ENCODE assay signal across 8 cellular contexts in the genomic region with DNA sequence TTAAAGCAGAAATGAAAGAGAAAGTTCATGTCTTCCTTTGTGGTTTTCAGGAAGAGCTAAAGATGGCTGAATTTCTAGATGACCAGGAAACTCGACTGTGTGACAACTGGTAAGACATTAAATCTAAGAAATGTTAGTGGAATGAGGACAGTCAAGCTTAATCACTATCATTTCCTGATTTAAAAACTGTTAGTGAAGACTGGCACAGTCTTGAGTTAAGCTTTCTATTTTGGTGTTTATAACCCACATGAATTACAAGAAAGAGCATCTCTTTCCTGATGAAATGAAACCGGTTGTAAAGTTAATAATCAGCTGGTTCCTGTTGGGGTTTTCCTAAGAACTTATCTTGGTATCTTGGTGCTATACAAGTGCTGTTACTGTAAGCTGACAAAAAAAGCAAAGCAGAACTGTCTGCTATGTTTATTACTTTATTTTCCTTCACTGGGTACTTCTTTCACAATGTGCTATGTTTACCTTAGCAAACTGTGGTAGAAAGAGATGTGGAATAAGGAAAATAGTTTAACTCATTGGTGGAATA. TPM values are rescaled to one million over a fixed set of nuclear protein-coding genes. Genes with fewer than 3 reads are reported as not detected.
DNase-seq lines count a peak whose midpoint lies in the region; ATAC-seq and TF ChIP-seq lines count a peak whose summit lies in the region.

No MANE protein-coding gene starts in this region.

- ATAC-seq in CD4-positive, CD25-positive, alpha-beta regulatory T cell (ENCODE audit: low read depth in 2 of 2) = peak; percentile 84 to 87
- ATAC-seq in GM21529 (IDR thresholded peaks at IDR 0.05; ENCODE audit: unreplicated experiment) = peak; percentile 56
- ATAC-seq in esophagus mucosa = no peak

- H3K4me3 Mint-ChIP-seq in CD4-positive, CD25-positive, alpha-beta regulatory T cell = peak overlapping the region; percentile 44 to 68 (median 62)

- H3K27me3 Mint-ChIP-seq in CD4-positive, CD25-positive, alpha-beta regulatory T cell = no peaks in the 10 kb centered on the region

- peak in 2 of 3 donors; percentile 68 to 89 for DNase-seq in CD4-positive, CD25-positive, alpha-beta regulatory T cell
- peak; percentile 70 for DNase-seq in NB4 (ENCODE audit: low read depth)
- no peak for DNase-seq in stimulated activated naive CD4-positive, alpha-beta T cell treated with Interleukin-2 at 50 U/mL for 16 hours (lab: John Stamatoyannopoulos, UW)
- DNase-seq in ecto neural progenitor cell (ENCODE audit: low spot score) = no peak

- no peak for TF ChIP-seq CTCF in NB4 (IDR thresholded peaks at IDR 0.05; ENCODE audit: low read depth, low read length)

- peaks cover 69% of the 10 kb centered on the region for H3K4me1 ChIP-seq in CD4-positive, CD25-positive, alpha-beta regulatory T cell (ENCODE audit: control insufficient read depth, insufficient read depth, low read length, poor library complexity, severe bottlenecking)
- H3K4me1 ChIP-seq in duodenal mucosa (ENCODE audit: control insufficient read depth in 1 of 2, insufficient read depth in 2 of 2, low read length in 2 of 2) = peaks cover 28 to 34% of the 10 kb centered on the region in 2 donors
- H3K4me1 ChIP-seq in rectal smooth muscle tissue (ENCODE audit: control insufficient read depth, insufficient read depth, low read length) = peaks cover 14% of the 10 kb centered on the region

- peak overlapping the region; percentile 84 for H3K27ac ChIP-seq in CD4-positive, CD25-positive, alpha-beta regulatory T cell (ENCODE audit: insufficient read depth, low read length, poor library complexity, severe bottlenecking)
- H3K27ac ChIP-seq in duodenal mucosa (ENCODE audit: low read depth, low read length) = peak overlapping the region; percentile 59
- H3K27ac ChIP-seq in rectal smooth muscle tissue (ENCODE audit: low read depth, low read length) = peak overlapping the region; percentile 72

- peaks cover 24% of the 10 kb centered on the region for H3K36me3 ChIP-seq in CD4-positive, CD25-positive, alpha-beta regulatory T cell (ENCODE audit: control insufficient read depth, insufficient read depth, low read length)
- H3K36me3 ChIP-seq in duodenal mucosa (ENCODE audit: control insufficient read depth in 1 of 2, insufficient read depth in 2 of 2, low read length in 2 of 2) (peaks cover 8% of the 10 kb centered on the region in 2 donors), rectal smooth muscle tissue (ENCODE audit: control insufficient read depth, insufficient read depth, low read length) (peaks cover 6% of the 10 kb centered on the region)

- peaks cover 25 to 68% (median 43%) of the 10 kb centered on the region in 4 donors for H3K4me1 Mint-ChIP-seq in CD4-positive, CD25-positive, alpha-beta regulatory T cell

- H3K9ac ChIP-seq in duodenal mucosa (ENCODE audit: low read depth in 1 of 2, low read length in 2 of 2) = peak overlapping the region; percentile 15 to 52
- H3K9ac ChIP-seq in rectal smooth muscle tissue (ENCODE audit: low read length) = no peak overlapping the region

- peak overlapping the region in 2 of 3 donors; percentile 85 to 93 for H3K27ac Mint-ChIP-seq in CD4-positive, CD25-positive, alpha-beta regulatory T cell

- no peaks in the 10 kb centered on the region for H3K36me3 Mint-ChIP-seq in CD4-positive, CD25-positive, alpha-beta regulatory T cell

- H3K9me3 Mint-ChIP-seq in CD4-positive, CD25-positive, alpha-beta regulatory T cell = no peaks in the 10 kb centered on the region

- no peaks in the 10 kb centered on the region for H3K27me3 ChIP-seq in CD4-positive, CD25-positive, alpha-beta regulatory T cell (ENCODE audit: control insufficient read depth, insufficient read depth, low read length)
- no peaks in the 10 kb centered on the region for H3K27me3 ChIP-seq in duodenal mucosa (ENCODE audit: control insufficient read depth in 1 of 2, insufficient read depth in 2 of 2, low read length in 2 of 2)
- H3K27me3 ChIP-seq in rectal smooth muscle tissue (ENCODE audit: control insufficient read depth, insufficient read depth, low read length) = no peaks in the 10 kb centered on the region

- no peaks in the 10 kb centered on the region for H3K9me3 ChIP-seq in CD4-positive, CD25-positive, alpha-beta regulatory T cell (ENCODE audit: control insufficient read depth in 2 of 2, low read length in 2 of 2)
- no peaks in the 10 kb centered on the region for H3K9me3 ChIP-seq in duodenal mucosa (ENCODE audit: control insufficient read depth in 1 of 2, low read length in 2 of 2)

- H3K4me3 ChIP-seq in CD4-positive, CD25-positive, alpha-beta regulatory T cell (ENCODE audit: low read depth, low read length) = peak overlapping the region; percentile 84
- peak overlapping the region; percentile 41 for H3K4me3 ChIP-seq in NB4 (ENCODE audit: low read depth, low read length)
- peak overlapping the region; percentile 36 to 67 for H3K4me3 ChIP-seq in duodenal mucosa (ENCODE audit: low read depth in 1 of 2, low read length in 2 of 2)
- H3K4me3 ChIP-seq in rectal smooth muscle tissue (ENCODE audit: low read length) = peak overlapping the region; percentile 27

- no peak for TF ChIP-seq POLR2A in NB4 (IDR thresholded peaks at IDR 0.05; ENCODE audit: extremely low read depth, insufficient read length)

RNA-seq across cellular contexts. Expression of a gene that starts 5.2 kb away (rescaled TPM):
- 43.4 TPM for total RNA-seq in CD4-positive, CD25-positive, alpha-beta regulatory T cell
- polyA plus RNA-seq in CD4-positive, CD25-positive, alpha-beta regulatory T cell = 10 to 100 TPM; 73.5 to 95.7 (median 83.0) TPM
- total RNA-seq in esophagus mucosa = 24.0 TPM

RNA-seq across cellular contexts. Expression of a gene that starts 21.9 kb away (rescaled TPM):
- total RNA-seq in CD4-positive, CD25-positive, alpha-beta regulatory T cell = 27.9 TPM
- polyA plus RNA-seq in CD4-positive, CD25-positive, alpha-beta regulatory T cell = 10 to 100 TPM in 3 of 4 donors, 1 to 10 TPM in 1; 8.0 to 19.0 (median 12.6) TPM
- 18.6 TPM for total RNA-seq in esophagus mucosa

Comparison
In these comparisons a context has a peak if more than half of its experiments do, and no peak if none do; other contexts are left out.
1. DNase-seq: peak in CD4-positive, CD25-positive, alpha-beta regulatory T cell (2 of 3) and NB4 (single experiment); none in stimulated activated naive CD4-positive, alpha-beta T cell treated with Interleukin-2 at 50 U/mL for 16 hours (single experiment) and ecto neural progenitor cell (single experiment).
2. H3K4me3 ChIP-seq: peak in every context shown above with its lines; median percentile 84 in CD4-positive, CD25-positive, alpha-beta regulatory T cell; 52 in duodenal mucosa; 41 in NB4; 27 in rectal smooth muscle tissue.
3. Peak in every context shown above with its lines, with median percentiles within 50 percentile points of each other: H3K27ac ChIP-seq.